16 cellular contexts compared by ENCODE assay signal in the genomic region with DNA sequence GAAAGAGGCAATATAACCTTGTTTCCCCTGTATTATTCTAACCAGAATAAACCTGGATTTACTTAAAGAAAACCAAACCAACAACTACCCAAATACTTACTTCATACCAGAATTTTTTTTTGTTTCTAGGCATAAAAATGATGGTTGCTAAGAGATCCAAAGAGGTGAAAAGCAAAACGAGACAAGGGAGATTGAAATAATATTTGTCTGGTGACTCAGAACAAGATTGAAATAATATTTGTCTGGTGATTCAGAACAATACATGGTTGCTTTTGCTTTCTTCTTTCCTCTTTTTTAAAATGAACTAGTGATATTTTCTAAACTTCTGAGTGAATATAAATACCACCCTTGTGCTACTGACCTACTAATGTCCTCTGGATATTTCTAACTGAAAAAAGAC.
DNase-seq lines count a peak whose midpoint lies in the region; ATAC-seq and TF ChIP-seq lines count a peak whose summit lies in the region.
"Had no signal": no experiment of that assay in that cellular context is flagged by ENCODE, and none has a peak within 500 bp of the region (broad histone marks: within the 10 kb centered on the region; RNA-seq: fewer than 3 reads in every experiment).

No MANE protein-coding gene starts in this region.

- H3K9me3 ChIP-seq in BE2C = no peaks in the 10 kb centered on the region; the same call in 1 of the 2 replicates
- H3K9me3 ChIP-seq: SJCRH30, upper lobe of left lung had no signal

- no peaks in the 10 kb centered on the region for H3K4me1 ChIP-seq in BE2C
- H3K4me1 ChIP-seq: BLaER1, SJCRH30, upper lobe of left lung had no signal

- no peaks in the 10 kb centered on the region for H3K27me3 ChIP-seq in BE2C
- H3K27me3 ChIP-seq: BLaER1, SJCRH30, upper lobe of left lung had no signal

- H3K4me3 ChIP-seq in AG09309 (ENCODE audit: control insufficient read depth, low read depth, low read length) (no peak overlapping the region), BE2C (ENCODE audit: low read depth, low read length) (no peak overlapping the region)
- H3K4me3 ChIP-seq: BLaER1, SJCRH30, upper lobe of left lung had no signal

- H3K9me3 Mint-ChIP-seq in activated naive CD8-positive, alpha-beta T cell treated with anti-CD3 and anti-CD28 coated beads for 36 hours = no peaks in the 10 kb centered on the region

- H3K4me1 Mint-ChIP-seq in activated naive CD8-positive, alpha-beta T cell treated with anti-CD3 and anti-CD28 coated beads for 36 hours = no peaks in the 10 kb centered on the region
- H3K4me1 Mint-ChIP-seq: activated naive CD8-positive, alpha-beta T cell treated with anti-CD3 and anti-CD28 coated beads, Interleukin-2, amount 10 ng/mL, durations not matched to agents 7 days and 5 days had no signal

- H3K27me3 Mint-ChIP-seq in activated naive CD8-positive, alpha-beta T cell treated with anti-CD3 and anti-CD28 coated beads for 36 hours = no peaks in the 10 kb centered on the region
- H3K27me3 Mint-ChIP-seq: activated naive CD8-positive, alpha-beta T cell treated with anti-CD3 and anti-CD28 coated beads, Interleukin-2, amount 10 ng/mL, durations not matched to agents 7 days and 5 days; natural killer cell treated with Interleukin-12 subunit alpha and Interleukin-12 subunit beta and Interleukin-15 and Interleukin-18, amount 100 ng/mL, for 72 hours had no signal

- no peaks in the 10 kb centered on the region for H3K36me3 Mint-ChIP-seq in activated naive CD8-positive, alpha-beta T cell treated with anti-CD3 and anti-CD28 coated beads for 36 hours
- H3K36me3 Mint-ChIP-seq: activated naive CD8-positive, alpha-beta T cell treated with anti-CD3 and anti-CD28 coated beads, Interleukin-2, amount 10 ng/mL, durations not matched to agents 7 days and 5 days; natural killer cell treated with Interleukin-12 subunit alpha and Interleukin-12 subunit beta and Interleukin-15 and Interleukin-18, amount 100 ng/mL, for 72 hours had no signal

- H3K36me3 ChIP-seq in BE2C = no peaks in the 10 kb centered on the region
- H3K36me3 ChIP-seq: BLaER1, SJCRH30, upper lobe of left lung had no signal

- H3K27ac Mint-ChIP-seq in activated naive CD8-positive, alpha-beta T cell treated with anti-CD3 and anti-CD28 coated beads for 36 hours = no peak overlapping the region
- H3K27ac Mint-ChIP-seq: activated naive CD8-positive, alpha-beta T cell treated with anti-CD3 and anti-CD28 coated beads, Interleukin-2, amount 10 ng/mL, durations not matched to agents 7 days and 5 days; natural killer cell treated with Interleukin-12 subunit alpha and Interleukin-12 subunit beta and Interleukin-15 and Interleukin-18, amount 100 ng/mL, for 72 hours had no signal

- H3K4me3 Mint-ChIP-seq in activated naive CD8-positive, alpha-beta T cell treated with anti-CD3 and anti-CD28 coated beads for 36 hours = no peak overlapping the region
- H3K4me3 Mint-ChIP-seq: activated naive CD8-positive, alpha-beta T cell treated with anti-CD3 and anti-CD28 coated beads, Interleukin-2, amount 10 ng/mL, durations not matched to agents 7 days and 5 days; natural killer cell treated with Interleukin-12 subunit alpha and Interleukin-12 subunit beta and Interleukin-15 and Interleukin-18, amount 100 ng/mL, for 72 hours had no signal

- ATAC-seq in omental fat pad (ENCODE audit: low FRiP score) = no peak
- ATAC-seq in HG03520 (IDR thresholded peaks at IDR 0.05; ENCODE audit: unreplicated experiment) = no peak
- ATAC-seq: natural killer cell treated with Interleukin-12 subunit alpha and Interleukin-12 subunit beta and Interleukin-15 and Interleukin-18, amount 100 ng/mL, for 72 hours had no signal

- no peak for TF ChIP-seq CTCF in AG09309 (IDR thresholded peaks at IDR 0.05; ENCODE audit: control insufficient read depth, insufficient read depth, low read depth, low read length, missing control alignments)
- TF ChIP-seq CTCF in BE2C (IDR thresholded peaks at IDR 0.05; ENCODE audit: low read depth, low read length) = no peak
- no peak for TF ChIP-seq CTCF in omental fat pad (IDR thresholded peaks at IDR 0.05)

- DNase-seq in AG09309 (ENCODE audit: low read depth) (peak; percentile 41), HPDE6-E6E7 (ENCODE audit: extremely low spot score) (peak; percentile 12), dedifferentiated amniotic fluid mesenchymal stem cell (ENCODE audit: extremely low spot score) (peak; percentile 49), myocyte (ENCODE audit: low read depth) (peak; percentile 70), BE2C (no peak), omental fat pad (ENCODE audit: low spot score) (no peak)
- DNase-seq in activated naive CD8-positive, alpha-beta T cell treated with anti-CD3 and anti-CD28 coated beads for 36 hours = no peak
- DNase-seq: activated naive CD8-positive, alpha-beta T cell treated with anti-CD3 and anti-CD28 coated beads, Interleukin-2, amount 10 ng/mL, durations not matched to agents 7 days and 5 days; NCI-H1092; NCI-H748 treated with DMSO at 0.1 percent for 48 hours; SJCRH30; stimulated activated CD4-positive, alpha-beta T cell treated with anti-CD3 and anti-CD28 coated beads, Interleukin-15, amount 100 ng/mL, for 24 hours; upper lobe of left lung had no signal

Comparison
In these comparisons a context has a peak if more than half of its experiments do, and no peak if none do; other contexts are left out.
1. DNase-seq: peak in AG09309 (single experiment), HPDE6-E6E7 (single experiment), dedifferentiated amniotic fluid mesenchymal stem cell (single experiment) and myocyte (single experiment); none in activated naive CD8-positive, alpha-beta T cell treated with anti-CD3 and anti-CD28 coated beads for 36 hours (single experiment), BE2C (single experiment) and omental fat pad (single experiment).